9 cellular contexts compared by ENCODE assay signal in the genomic region with DNA sequence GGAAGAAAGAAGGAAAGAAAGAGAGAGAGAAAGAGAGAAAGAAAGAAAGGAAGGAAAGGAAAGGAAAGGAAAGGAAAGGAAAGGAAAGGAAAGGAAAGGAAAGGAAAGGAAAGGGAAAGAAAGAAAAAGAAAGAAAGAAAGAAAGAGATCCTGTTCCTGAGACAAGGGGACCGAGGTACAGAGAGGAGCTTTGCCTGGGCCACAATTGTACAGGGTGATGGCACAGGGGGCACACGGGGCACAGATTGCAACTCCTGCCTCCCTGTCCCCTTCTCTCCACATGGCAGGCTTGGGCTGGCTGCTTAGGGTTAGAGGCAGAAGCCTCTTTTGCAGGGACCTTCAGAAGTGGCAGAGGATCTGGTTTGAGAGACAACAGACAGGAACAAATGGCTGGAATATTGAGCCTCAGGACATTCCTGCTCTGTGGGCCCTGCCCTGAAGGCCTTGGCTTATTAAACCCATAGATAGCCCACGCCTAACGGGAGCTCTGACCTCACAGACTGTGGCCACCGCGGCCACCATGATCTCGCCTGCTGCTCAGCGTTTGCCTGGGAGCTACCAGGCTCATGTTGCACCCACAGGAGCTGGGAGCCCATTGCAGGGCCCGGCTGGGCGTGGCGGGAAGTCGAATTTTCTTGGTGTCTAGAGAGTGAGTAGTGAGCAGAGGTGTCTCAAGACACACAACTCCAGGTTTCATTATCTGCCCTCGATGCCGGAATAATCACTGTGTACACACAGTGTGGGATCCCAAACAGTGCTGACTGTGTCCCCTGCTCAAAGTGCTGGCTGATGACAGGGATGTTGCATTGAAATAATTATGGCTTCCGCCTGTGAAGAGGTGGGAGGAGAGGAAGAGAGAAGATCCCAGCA.
DNase-seq lines count a peak whose midpoint lies in the region; ATAC-seq and TF ChIP-seq lines count a peak whose summit lies in the region.
"Had no signal": no experiment of that assay in that cellular context is flagged by ENCODE, and none has a peak within 500 bp of the region (broad histone marks: within the 10 kb centered on the region; RNA-seq: fewer than 3 reads in every experiment).

No MANE protein-coding gene starts in this region.

- peak; percentile 60 for DNase-seq in EH (ENCODE audit: low read depth)
- peak; percentile 52 to 73 for DNase-seq in NCI-H187 (lab: John Stamatoyannopoulos, UW)
- no peak for DNase-seq in activated naive CD8-positive, alpha-beta T cell treated with anti-CD3 and anti-CD28 coated beads for 36 hours
- peak in 1 of 10 donors; percentile 57 for DNase-seq in naive thymus-derived CD8-positive, alpha-beta T cell
- DNase-seq in activated T-helper 2 cell treated with anti-CD3 and anti-CD28 coated beads, Interferon-gamma antibody, Interleukin-2, Interleukin-4, amounts not matched to agents 10 μg/mL and 5 μg/mL and 100 μg/mL, durations not matched to agents 14 hours and 24 hours and 36 hours (ENCODE audit: low spot score) = no peak
- no peak for DNase-seq in SKM-1 treated with dmso at 0.1 percent for 144 hours (lab: John Stamatoyannopoulos, UW; ENCODE audit: unreplicated experiment)
- no peak for DNase-seq in progenitor cell of endocrine pancreas (ENCODE audit: low spot score, unreplicated experiment)

- H3K27me3 Mint-ChIP-seq in activated naive CD8-positive, alpha-beta T cell treated with anti-CD3 and anti-CD28 coated beads for 36 hours = no peaks in the 10 kb centered on the region
- no peaks in the 10 kb centered on the region for H3K27me3 Mint-ChIP-seq in naive thymus-derived CD8-positive, alpha-beta T cell
- peaks cover 6% of the 10 kb centered on the region for H3K27me3 Mint-ChIP-seq in activated T-helper 2 cell treated with anti-CD3 and anti-CD28 coated beads, Interferon-gamma antibody, Interleukin-2, Interleukin-4, amounts not matched to agents 10 μg/mL and 5 μg/mL and 100 μg/mL, durations not matched to agents 14 hours and 24 hours and 36 hours (ENCODE audit: low read depth)
- peaks cover 24% of the 10 kb centered on the region for H3K27me3 Mint-ChIP-seq in progenitor cell of endocrine pancreas

- peaks cover 21% of the 10 kb centered on the region for H3K4me1 Mint-ChIP-seq in activated naive CD8-positive, alpha-beta T cell treated with anti-CD3 and anti-CD28 coated beads for 36 hours
- peaks cover 13 to 34% (median 19%) of the 10 kb centered on the region in 4 donors for H3K4me1 Mint-ChIP-seq in naive thymus-derived CD8-positive, alpha-beta T cell
- peaks cover 17% of the 10 kb centered on the region for H3K4me1 Mint-ChIP-seq in activated T-helper 2 cell treated with anti-CD3 and anti-CD28 coated beads, Interferon-gamma antibody, Interleukin-2, Interleukin-4, amounts not matched to agents 10 μg/mL and 5 μg/mL and 100 μg/mL, durations not matched to agents 14 hours and 24 hours and 36 hours (ENCODE audit: low read depth)
- peaks cover 14% of the 10 kb centered on the region for H3K4me1 Mint-ChIP-seq in progenitor cell of endocrine pancreas (ENCODE audit: low read depth)

- POLR2A ChIA-PET in naive thymus-derived CD8-positive, alpha-beta T cell (lab: Charles Lee) = no interaction called here

- peak overlapping the region; percentile 38 for H3K27ac Mint-ChIP-seq in activated naive CD8-positive, alpha-beta T cell treated with anti-CD3 and anti-CD28 coated beads for 36 hours
- peak overlapping the region in 6 of 10 donors; percentile 2 to 83 (median 42) for H3K27ac Mint-ChIP-seq in naive thymus-derived CD8-positive, alpha-beta T cell
- no peak overlapping the region for H3K27ac Mint-ChIP-seq in activated T-helper 2 cell treated with anti-CD3 and anti-CD28 coated beads, Interferon-gamma antibody, Interleukin-2, Interleukin-4, amounts not matched to agents 10 μg/mL and 5 μg/mL and 100 μg/mL, durations not matched to agents 14 hours and 24 hours and 36 hours
- no peak overlapping the region for H3K27ac Mint-ChIP-seq in progenitor cell of endocrine pancreas
- H3K27ac Mint-ChIP-seq: stimulated activated effector memory CD8-positive, alpha-beta T cell treated with anti-CD3 and anti-CD28 coated beads, Interleukin-12 subunit alpha, Interleukin-12 subunit beta, amount 100 ng/mL, for 72 hours had no signal

- H3K9me3 Mint-ChIP-seq in activated naive CD8-positive, alpha-beta T cell treated with anti-CD3 and anti-CD28 coated beads for 36 hours = no peaks in the 10 kb centered on the region
- H3K9me3 Mint-ChIP-seq in naive thymus-derived CD8-positive, alpha-beta T cell = no peaks in the 10 kb centered on the region
- H3K9me3 Mint-ChIP-seq in activated T-helper 2 cell treated with anti-CD3 and anti-CD28 coated beads, Interferon-gamma antibody, Interleukin-2, Interleukin-4, amounts not matched to agents 10 μg/mL and 5 μg/mL and 100 μg/mL, durations not matched to agents 14 hours and 24 hours and 36 hours = no peaks in the 10 kb centered on the region
- no peaks in the 10 kb centered on the region for H3K9me3 Mint-ChIP-seq in progenitor cell of endocrine pancreas (ENCODE audit: low read depth)
- H3K9me3 Mint-ChIP-seq: stimulated activated effector memory CD8-positive, alpha-beta T cell treated with anti-CD3 and anti-CD28 coated beads, Interleukin-12 subunit alpha, Interleukin-12 subunit beta, amount 100 ng/mL, for 72 hours had no signal

- no peaks in the 10 kb centered on the region for H3K36me3 Mint-ChIP-seq in activated naive CD8-positive, alpha-beta T cell treated with anti-CD3 and anti-CD28 coated beads for 36 hours
- no peaks in the 10 kb centered on the region for H3K36me3 Mint-ChIP-seq in naive thymus-derived CD8-positive, alpha-beta T cell
- no peaks in the 10 kb centered on the region for H3K36me3 Mint-ChIP-seq in activated T-helper 2 cell treated with anti-CD3 and anti-CD28 coated beads, Interferon-gamma antibody, Interleukin-2, Interleukin-4, amounts not matched to agents 10 μg/mL and 5 μg/mL and 100 μg/mL, durations not matched to agents 14 hours and 24 hours and 36 hours (ENCODE audit: low read depth)
- no peaks in the 10 kb centered on the region for H3K36me3 Mint-ChIP-seq in progenitor cell of endocrine pancreas (ENCODE audit: insufficient read depth)

- intact Hi-C loops in activated T-helper 2 cell treated with anti-CD3 and anti-CD28 coated beads, Interferon-gamma antibody, Interleukin-2, Interleukin-4, amounts not matched to agents 10 μg/mL and 5 μg/mL and 100 μg/mL, durations not matched to agents 14 hours and 24 hours and 36 hours (cut with micrococcal nuclease) = no loop called here

- no peak for TF ChIP-seq CTCF in progenitor cell of endocrine pancreas (IDR thresholded peaks at IDR 0.05; ENCODE audit: unreplicated experiment)

- H3K4me3 Mint-ChIP-seq in activated naive CD8-positive, alpha-beta T cell treated with anti-CD3 and anti-CD28 coated beads for 36 hours = no peak overlapping the region
- no peak overlapping the region for H3K4me3 Mint-ChIP-seq in naive thymus-derived CD8-positive, alpha-beta T cell
- H3K4me3 Mint-ChIP-seq in activated T-helper 2 cell treated with anti-CD3 and anti-CD28 coated beads, Interferon-gamma antibody, Interleukin-2, Interleukin-4, amounts not matched to agents 10 μg/mL and 5 μg/mL and 100 μg/mL, durations not matched to agents 14 hours and 24 hours and 36 hours (ENCODE audit: low read depth) = no peak overlapping the region
- H3K4me3 Mint-ChIP-seq in progenitor cell of endocrine pancreas (ENCODE audit: low read depth) = no peak overlapping the region
- H3K4me3 Mint-ChIP-seq: stimulated activated effector memory CD8-positive, alpha-beta T cell treated with anti-CD3 and anti-CD28 coated beads, Interleukin-12 subunit alpha, Interleukin-12 subunit beta, amount 100 ng/mL, for 72 hours had no signal

- ATAC-seq in naive thymus-derived CD8-positive, alpha-beta T cell = no peak
- no peak for ATAC-seq in HG02588 (IDR thresholded peaks at IDR 0.05; ENCODE audit: unreplicated experiment)
- ATAC-seq: stimulated activated effector memory CD8-positive, alpha-beta T cell treated with anti-CD3 and anti-CD28 coated beads, Interleukin-12 subunit alpha, Interleukin-12 subunit beta, amount 100 ng/mL, for 72 hours had no signal

Comparison
In these comparisons a context has a peak if more than half of its experiments do, and no peak if none do; other contexts are left out.
1. DNase-seq: peak in EH (single experiment) and NCI-H187 (2 of 2); none in activated naive CD8-positive, alpha-beta T cell treated with anti-CD3 and anti-CD28 coated beads for 36 hours (single experiment), activated T-helper 2 cell treated with anti-CD3 and anti-CD28 coated beads, Interferon-gamma antibody, Interleukin-2, Interleukin-4, amounts not matched to agents 10 μg/mL and 5 μg/mL and 100 μg/mL, durations not matched to agents 14 hours and 24 hours and 36 hours (single experiment), SKM-1 treated with dmso at 0.1 percent for 144 hours (single experiment) and progenitor cell of endocrine pancreas (single experiment).
2. H3K27ac Mint-ChIP-seq: peak in activated naive CD8-positive, alpha-beta T cell treated with anti-CD3 and anti-CD28 coated beads for 36 hours (single experiment) and naive thymus-derived CD8-positive, alpha-beta T cell (6 of 10); none in activated T-helper 2 cell treated with anti-CD3 and anti-CD28 coated beads, Interferon-gamma antibody, Interleukin-2, Interleukin-4, amounts not matched to agents 10 μg/mL and 5 μg/mL and 100 μg/mL, durations not matched to agents 14 hours and 24 hours and 36 hours (single experiment) and progenitor cell of endocrine pancreas (single experiment).